Comparison of ENCODE assay signal across 29 cellular contexts in the genomic region with DNA sequence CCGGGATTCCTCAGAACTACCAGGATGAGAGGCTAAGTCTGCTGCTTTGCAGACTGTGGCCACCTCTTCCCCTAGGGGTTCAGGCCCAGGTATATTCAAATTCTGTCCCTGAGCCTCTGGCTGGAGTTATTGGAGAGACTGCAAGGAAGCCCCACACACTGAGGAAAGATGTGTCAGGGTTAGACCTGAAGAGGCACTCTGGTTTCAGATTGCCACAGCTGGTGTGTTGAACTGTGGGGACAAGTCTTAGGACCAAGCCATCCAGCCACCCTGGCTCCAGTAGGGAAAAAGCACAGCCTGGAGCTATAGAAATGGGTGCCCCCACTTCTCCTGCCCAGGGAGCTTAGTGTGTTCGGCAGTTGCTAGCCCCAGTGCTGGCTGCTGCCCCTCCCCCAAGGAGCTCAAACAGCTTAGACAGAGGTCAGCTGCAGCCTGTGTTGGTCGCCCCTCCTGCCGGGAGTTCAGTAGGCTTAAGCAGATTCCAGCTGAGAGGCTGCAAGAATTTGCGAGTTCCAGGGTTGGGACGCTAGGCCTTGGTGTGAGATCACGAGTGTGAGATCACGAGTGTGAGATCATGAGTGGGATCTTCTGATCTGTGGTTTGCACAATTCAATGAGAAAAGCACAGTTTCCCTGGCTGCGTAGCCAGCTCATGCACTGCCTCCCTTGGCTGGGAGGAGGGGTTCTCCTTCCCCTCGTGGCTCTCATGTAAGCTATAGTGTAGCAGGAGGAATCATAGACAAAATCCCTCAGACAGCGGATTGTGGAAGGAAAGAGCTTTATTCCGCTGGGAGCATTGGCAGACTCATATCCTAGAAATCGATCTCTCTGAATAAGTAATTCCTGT.
DNase-seq lines count a peak whose midpoint lies in the region; ATAC-seq, FAIRE-seq and TF ChIP-seq lines count a peak whose summit lies in the region.
"Had no signal": no experiment of that assay in that cellular context is flagged by ENCODE, and none has a peak within 500 bp of the region (broad histone marks: within the 10 kb centered on the region; RNA-seq: fewer than 3 reads in every experiment).

No MANE protein-coding gene starts in this region.

- H3K36me3 ChIP-seq in GM12878 (ENCODE audit: control insufficient read depth in 2 of 2, insufficient read depth in 2 of 2, low read length in 1 of 2) (no peaks in the 10 kb centered on the region), HepG2 (replicated peaks in 1 of 2; ENCODE audit: control insufficient read depth in 1 of 2, insufficient read depth in 2 of 2, low read length in 2 of 2) (no peaks in the 10 kb centered on the region), Peyer's patch (no peaks in the 10 kb centered on the region)
- H3K36me3 ChIP-seq: neutrophil, vagina had no signal

- intact Hi-C loops in GM12878 (cut with micrococcal nuclease; ENCODE audit: unreplicated experiment) (no loop called here), HepG2 (cut with micrococcal nuclease; ENCODE audit: unreplicated experiment) (no loop called here)

- TF ChIP-seq POLR2A in GM12878 (IDR thresholded peaks at IDR 0.05; ENCODE audit: low read depth, low read length) = no peak
- no peak for TF ChIP-seq POLR2A in HepG2 (IDR thresholded peaks at IDR 0.05; ENCODE audit: insufficient read depth in 1 of 2, low read depth in 2 of 2, low read length in 2 of 2)
- TF ChIP-seq POLR2A in Peyer's patch (IDR thresholded peaks at IDR 0.05) = no peak

- H3K27me3 ChIP-seq in GM12878 (replicated peaks in 1 of 2; ENCODE audit: control insufficient read depth in 2 of 2, insufficient read depth in 2 of 2, low read length in 1 of 2) (no peaks in the 10 kb centered on the region), HepG2 (ENCODE audit: control insufficient read depth in 1 of 2, insufficient read depth in 2 of 2, low read length in 2 of 2) (no peaks in the 10 kb centered on the region), Peyer's patch (no peaks in the 10 kb centered on the region)
- H3K27me3 ChIP-seq: foreskin keratinocyte, neutrophil, testis, vagina had no signal

- H3K9ac ChIP-seq in GM12878 (ENCODE audit: control insufficient read depth, insufficient read depth, low read length) = no peak overlapping the region
- H3K9ac ChIP-seq in HepG2 (ENCODE audit: insufficient read depth, low read depth, low read length) = no peak overlapping the region
- H3K9ac ChIP-seq: GM23248 had no signal

- in situ Hi-C loops in GM12878 (cut with MboI) = no loop called here
- in situ Hi-C loops in HepG2 (cut with HindIII; ENCODE audit: extremely low pct_ligation_motif_present, low pct_unique_long_range_greater_than_20kb) = no loop called here

- BruUV-seq in GM12878 (replicated peaks; lab: Mats Ljungman, UMichigan) = no TSS peak
- no TSS peak for BruUV-seq in HepG2 (replicated peaks; lab: Mats Ljungman, UMichigan)

- TF ChIP-seq RAD21 in GM12878 (IDR thresholded peaks at IDR 0.05; ENCODE audit: insufficient read depth, low read depth, low read length) = no peak
- TF ChIP-seq RAD21 in HepG2 (CRISPR knock-in tag; IDR thresholded peaks at IDR 0.05) = no peak

- POLR2A ChIA-PET in GM12878 (lab: Charles Lee) (no interaction called here), HepG2 (lab: Yijun Ruan, JAX) (no interaction called here)

- TF ChIP-seq EP300 in GM12878 (IDR thresholded peaks at IDR 0.05; ENCODE audit: borderline replicate concordance in 1 of 2, control insufficient read depth in 1 of 2, low read depth in 2 of 2, low read length in 2 of 2) = no peak
- TF ChIP-seq EP300 in HepG2 (IDR thresholded peaks at IDR 0.05; ENCODE audit: low read depth in 2 of 2, low read length in 2 of 2) = no peak
- no peak for TF ChIP-seq EP300 in HepG2 (CRISPR knock-in tag; IDR thresholded peaks at IDR 0.05; ENCODE audit: borderline replicate concordance)

- H2AFZ ChIP-seq in GM12878 (ENCODE audit: control insufficient read depth, low read depth, low read length) (no peak overlapping the region), HepG2 (ENCODE audit: low read length) (no peak overlapping the region)
- H2AFZ ChIP-seq: GM23248 had no signal

- RAD21 ChIA-PET in GM12878 (lab: Charles Lee; ENCODE audit: unreplicated experiment) = interaction anchor here (1.2 kb wide), 1 partner anchor 184 kb away, joined by 3 read pairs; no protein-coding TSS in a partner anchor

- H3K4me1 ChIP-seq in GM12878 (ENCODE audit: control insufficient read depth, insufficient read depth, low read length) (no peaks in the 10 kb centered on the region), HepG2 (ENCODE audit: insufficient read depth, low read length) (no peaks in the 10 kb centered on the region), Peyer's patch (no peaks in the 10 kb centered on the region)
- H3K4me1 ChIP-seq: foreskin keratinocyte, psoas muscle, testis, vagina had no signal

- H3K27ac ChIP-seq in GM12878 (ENCODE audit: control insufficient read depth, insufficient read depth) = no peak overlapping the region
- no peak overlapping the region for H3K27ac ChIP-seq in HepG2 (ENCODE audit: extremely low read length, insufficient read depth, low read length)
- no peak overlapping the region for H3K27ac ChIP-seq in Peyer's patch
- H3K27ac ChIP-seq: C4-2B, foreskin keratinocyte, GM23248, neutrophil, psoas muscle, skin epidermis, testis, vagina had no signal

- no peaks in the 10 kb centered on the region for H4K20me1 ChIP-seq in GM12878 (ENCODE audit: control insufficient read depth, insufficient read depth)
- no peaks in the 10 kb centered on the region for H4K20me1 ChIP-seq in HepG2 (ENCODE audit: insufficient read depth, low read length)

- FAIRE-seq in GM12878 (lab: Jason Lieb, UNC) (no peak), HepG2 (lab: Jason Lieb, UNC) (no peak)
- FAIRE-seq: kidney had no signal

- H3K79me2 ChIP-seq in GM12878 (ENCODE audit: control insufficient read depth, insufficient read depth, low read length) (no peaks in the 10 kb centered on the region), HepG2 (ENCODE audit: insufficient read depth, low read length) (no peaks in the 10 kb centered on the region)

- CTCF ChIA-PET in GM12878 (lab: Yijun Ruan, JAX) (no interaction called here), HepG2 (lab: Yijun Ruan, JAX; ENCODE audit: low intra/inter-chr PET ratio, low total read pairs) (no interaction called here)

- peak; percentile 11 for ATAC-seq in GM18907 (IDR thresholded peaks at IDR 0.05; ENCODE audit: unreplicated experiment)
- peak; percentile 23 for ATAC-seq in HG02642 (IDR thresholded peaks at IDR 0.05; ENCODE audit: poor library complexity, unreplicated experiment)
- ATAC-seq in GM12878 = peak; percentile 60
- no peak for ATAC-seq in HepG2
- ATAC-seq in esophagus mucosa = no peak
- ATAC-seq in HG03280 (IDR thresholded peaks at IDR 0.05; ENCODE audit: unreplicated experiment) = no peak
- ATAC-seq: activated CD8-positive, alpha-beta T cell treated with anti-CD3 and anti-CD28 coated beads, Interleukin-2, amount 10 ng/mL, durations not matched to agents 7 days and 5 days; foreskin keratinocyte; psoas muscle; stimulated activated effector memory CD8-positive, alpha-beta T cell treated with anti-CD3 and anti-CD28 coated beads, Interleukin-12 subunit alpha, Interleukin-12 subunit beta, amount 100 ng/mL, for 72 hours had no signal

- H3K9me3 ChIP-seq in GM12878 (replicated peaks; ENCODE audit: control insufficient read depth, insufficient read depth, low read length) (no peaks in the 10 kb centered on the region), HepG2 (ENCODE audit: low read length) (peaks cover 15% of the 10 kb centered on the region; the same call in 1 of the 2 replicates), Peyer's patch (peaks cover 0 to 6% (median 0%) of the 10 kb centered on the region in 4 donors)
- H3K9me3 ChIP-seq: neutrophil, psoas muscle, testis, vagina had no signal

- DNase-seq in GM12878 (ENCODE audit: low read depth, low spot score) (no peak), HepG2 (ENCODE audit: low spot score) (no peak), Peyer's patch (no peak), DMS114 treated with DMSO at 0.1 percent for 48 hours (lab: John Stamatoyannopoulos, UW; ENCODE audit: unreplicated experiment) (no peak)
- DNase-seq: activated CD4-positive, CD25-positive, alpha-beta regulatory T cell treated with anti-CD3 and anti-CD28 coated beads, Interleukin-2, amount 50 U/mL, for 72 hours; activated CD8-positive, alpha-beta T cell treated with anti-CD3 and anti-CD28 coated beads, Interleukin-2, amount 10 ng/mL, durations not matched to agents 7 days and 5 days; activated naive CD4-positive, alpha-beta T cell; amygdala; Calu3; erythroblast; foreskin keratinocyte; GM23248; kidney; NCI-H1436 treated with DMSO at 0.1 percent for 48 hours; NCI-H2171; SHP77; stimulated activated CD4-positive, alpha-beta T cell treated with anti-CD3 and anti-CD28 coated beads, Interleukin-1b, Interleukin-23, amount 100 ng/mL, for 48 hours; testis had no signal

- H3K4me3 ChIP-seq in GM12878 (no peak overlapping the region), HepG2 (replicated peaks in 1 of 3; ENCODE audit: insufficient read depth in 1 of 3, low read depth in 2 of 3, low read length in 3 of 3) (no peak overlapping the region), Peyer's patch (no peak overlapping the region)
- H3K4me3 ChIP-seq: GM23248, lung, psoas muscle, skin epidermis, testis, vagina had no signal

- TF ChIP-seq CTCF in GM12878 (IDR thresholded peaks at IDR 0.05 in 2 of 3, conservative IDR thresholded peaks at IDR 0.05 in 1 of 3; ENCODE audit: control insufficient read depth in 2 of 3, extremely low read depth in 1 of 3, insufficient read depth in 1 of 3, low read depth in 3 of 3, low read length in 3 of 3) = no peak
- no peak for TF ChIP-seq CTCF in HepG2 (CRISPR knock-in tag; IDR thresholded peaks at IDR 0.05)
- no peak for TF ChIP-seq CTCF in Peyer's patch (IDR thresholded peaks at IDR 0.05)

- SMC1A ChIA-PET in GM12878 (lab: Charles Lee; ENCODE audit: uncharacterized antibody, unreplicated experiment) = interaction anchor here (1.2 to 1.5 kb wide), 3 partner anchors 10 to 13 kb away, joined by 3 to 4 read pairs (median 4); no protein-coding TSS in a partner anchor

- WGBS in GM12878 (ENCODE audit: insufficient coverage, insufficient replicate concordance, low lambda C conversion rate, missing lambda C conversion rate) = 42% methylated on average over 13 of the region's 13 CpGs
- WGBS in HepG2 (ENCODE audit: low lambda C conversion rate) = 33% methylated on average over 9 of the region's 13 CpGs

- no peak overlapping the region for H3K4me2 ChIP-seq in GM12878 (ENCODE audit: control insufficient read depth, insufficient read depth)
- no peak overlapping the region; the same call in 1 of the 2 replicates for H3K4me2 ChIP-seq in HepG2 (ENCODE audit: low read depth, low read length)

TF ChIP-seq in GM12878, 131 proteins besides CTCF, POLR2A, EP300 and RAD21 (continues in another document):
- no peak for TF ChIP-seq ZNF24 (IDR thresholded peaks at IDR 0.05)

TF ChIP-seq in HepG2, 621 proteins besides CTCF, POLR2A, EP300 and RAD21:
- no peak for TF ChIP-seq PAF1 (CRISPR knock-in tag; IDR thresholded peaks at IDR 0.05)
- peak; percentile 65; the same call in 1 of the 2 replicates for TF ChIP-seq ZNF891 (CRISPR knock-in tag; IDR thresholded peaks at IDR 0.05)
- TF ChIP-seq SMAD9 (CRISPR knock-in tag; IDR thresholded peaks at IDR 0.05) = no peak

Comparison
In these comparisons a context has a peak if more than half of its experiments do, and no peak if none do; other contexts are left out.
1. ATAC-seq: peak in GM18907 (single experiment), HG02642 (single experiment) and GM12878 (single experiment); none in HepG2 (single experiment), esophagus mucosa (single experiment) and HG03280 (single experiment).